In the genomic region with DNA sequence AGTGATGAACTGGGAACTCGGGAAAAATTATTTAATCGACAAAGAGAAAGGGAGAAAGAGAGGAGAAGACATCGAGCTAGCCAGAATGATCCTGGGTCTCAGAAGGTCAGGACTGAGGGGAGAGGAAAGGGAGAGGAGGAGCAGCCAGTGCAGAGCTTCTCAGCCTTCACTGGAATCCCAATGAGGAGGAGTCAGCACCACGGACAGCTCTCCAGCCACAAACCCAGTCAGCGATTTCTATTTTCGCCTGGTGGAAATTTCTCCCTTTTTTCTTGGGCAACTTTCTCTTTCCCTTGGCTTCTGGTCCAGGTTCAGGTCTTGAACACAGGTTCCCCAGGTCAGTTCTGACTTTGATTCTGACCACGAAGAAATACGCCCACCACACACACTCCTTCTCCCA, we compare ENCODE assay signal across 9 cellular contexts. TPM values are rescaled to one million over a fixed set of nuclear protein-coding genes. Genes with fewer than 3 reads are reported as not detected.
A peak's percentile ranks its signal among the peaks of the same experiment; 100 is the strongest.
DNase-seq lines count a peak whose midpoint lies in the region; ATAC-seq, FAIRE-seq and TF ChIP-seq lines count a peak whose summit lies in the region.
"Had no signal": no experiment of that assay in that cellular context is flagged by ENCODE, and none has a peak within 500 bp of the region (broad histone marks: within the 10 kb centered on the region; RNA-seq: fewer than 3 reads in every experiment).

No MANE protein-coding gene starts in this region.

- H3K27ac ChIP-seq in heart left ventricle, result no peak overlapping the region
- H3K27ac ChIP-seq in right atrium auricular region, result no peak overlapping the region

- peak; percentile 18 to 60 (median 30) for DNase-seq in heart left ventricle
- no peak for DNase-seq in right atrium auricular region (ENCODE audit: low spot score)
- peak; percentile 82 for DNase-seq in WTC11 (ENCODE audit: low spot score)
- DNase-seq in iPS DF 19.7 (ENCODE audit: low read depth, low spot score), result peak; percentile 20
- peak; percentile 64 for DNase-seq in urothelium cell line (ENCODE audit: low spot score)
- no peak for DNase-seq in NCI-H146 treated with DMSO at 0.1 percent for 48 hours (lab: John Stamatoyannopoulos, UW; ENCODE audit: unreplicated experiment)
- DNase-seq in NCI-H2081 (lab: John Stamatoyannopoulos, UW), result no peak

- H3K4me3 Mint-ChIP-seq in WTC11, result peak overlapping the region; percentile 95

- H3K4me1 ChIP-seq in heart left ventricle, result peaks cover 0 to 13% (median 0%) of the 10 kb centered on the region in 12 donors
- H3K4me1 ChIP-seq in right atrium auricular region, result peaks cover 0 to 15% of the 10 kb centered on the region in 2 donors
- H3K4me1 ChIP-seq: Caco-2 had no signal

- peaks cover 38% of the 10 kb centered on the region for H3K27me3 Mint-ChIP-seq in WTC11 (ENCODE audit: low read depth)

- no peak for ATAC-seq in heart left ventricle
- ATAC-seq in WTC11, result peak; percentile 24
- no peak for ATAC-seq in GM19035 (IDR thresholded peaks at IDR 0.05; ENCODE audit: unreplicated experiment)

- H3K4me3 ChIP-seq in heart left ventricle (no peak overlapping the region), right atrium auricular region (no peak overlapping the region)

- H3K27me3 ChIP-seq in heart left ventricle (peaks cover 0 to 37% (median 29%) of the 10 kb centered on the region in 9 donors), right atrium auricular region (peaks cover 0 to 9% of the 10 kb centered on the region in 2 donors)

- H3K9me3 ChIP-seq in heart left ventricle, result no peaks in the 10 kb centered on the region
- no peaks in the 10 kb centered on the region for H3K9me3 ChIP-seq in right atrium auricular region
- H3K9me3 ChIP-seq: Caco-2 had no signal

- POLR2A ChIA-PET in WTC11 (lab: Charles Lee), result no interaction called here

- H3K9me3 Mint-ChIP-seq in WTC11, result no peaks in the 10 kb centered on the region

- TF ChIP-seq CTCF in heart left ventricle (IDR thresholded peaks at IDR 0.05), result no peak
- TF ChIP-seq CTCF in right atrium auricular region (IDR thresholded peaks at IDR 0.05), result no peak
- no peak for TF ChIP-seq CTCF in WTC11 (IDR thresholded peaks at IDR 0.05)

- H3K36me3 ChIP-seq in heart left ventricle (no peaks in the 10 kb centered on the region), right atrium auricular region (no peaks in the 10 kb centered on the region)

- no peak for TF ChIP-seq POLR2A in heart left ventricle (IDR thresholded peaks at IDR 0.05)

- CTCF ChIA-PET in WTC11 (lab: Charles Lee), result interaction anchor here (0.7 to 3.4 kb wide), 3 partner anchors 87 to 787 kb away, joined by 3 to 20 read pairs (median 4); no protein-coding TSS in a partner anchor

- no peaks in the 10 kb centered on the region for H3K36me3 Mint-ChIP-seq in WTC11

- intact Hi-C loops in heart left ventricle (cut with DNase I), result loop anchor here in 4 of 10 donors (10.0 kb wide), 3 partner anchors 56 to 984 kb away; no protein-coding TSS in a partner anchor

- no peak for FAIRE-seq in urothelium cell line (lab: Jason Lieb, UNC)

- peaks cover 45% of the 10 kb centered on the region for H3K4me1 Mint-ChIP-seq in WTC11

- H3K27ac Mint-ChIP-seq in WTC11, result no peak overlapping the region

- 3 to 5% (median 4%) methylated on average over 8 of the region's 8 CpGs for WGBS in heart left ventricle, 4 donors

TF ChIP-seq in WTC11, 78 proteins besides CTCF, POLR2A, EP300 and RAD21:
- TF ChIP-seq ZNF138 (CRISPR knock-in tag; conservative IDR thresholded peaks at IDR 0.05) (no peak), SMAD3 (CRISPR knock-in tag; IDR thresholded peaks at IDR 0.05; ENCODE audit: borderline replicate concordance) (peak; percentile 87; the same call in 1 of the 2 replicates), ZNF232 (CRISPR knock-in tag; IDR thresholded peaks at IDR 0.05) (peak; percentile 71; the same call in 1 of the 2 replicates), MYBL2 (CRISPR knock-in tag; IDR thresholded peaks at IDR 0.05) (no peak), TEAD1 (CRISPR knock-in tag; IDR thresholded peaks at IDR 0.05) (peak; percentile 46; the same call in 1 of the 2 replicates)
- TF ChIP-seq, protein P1, sequence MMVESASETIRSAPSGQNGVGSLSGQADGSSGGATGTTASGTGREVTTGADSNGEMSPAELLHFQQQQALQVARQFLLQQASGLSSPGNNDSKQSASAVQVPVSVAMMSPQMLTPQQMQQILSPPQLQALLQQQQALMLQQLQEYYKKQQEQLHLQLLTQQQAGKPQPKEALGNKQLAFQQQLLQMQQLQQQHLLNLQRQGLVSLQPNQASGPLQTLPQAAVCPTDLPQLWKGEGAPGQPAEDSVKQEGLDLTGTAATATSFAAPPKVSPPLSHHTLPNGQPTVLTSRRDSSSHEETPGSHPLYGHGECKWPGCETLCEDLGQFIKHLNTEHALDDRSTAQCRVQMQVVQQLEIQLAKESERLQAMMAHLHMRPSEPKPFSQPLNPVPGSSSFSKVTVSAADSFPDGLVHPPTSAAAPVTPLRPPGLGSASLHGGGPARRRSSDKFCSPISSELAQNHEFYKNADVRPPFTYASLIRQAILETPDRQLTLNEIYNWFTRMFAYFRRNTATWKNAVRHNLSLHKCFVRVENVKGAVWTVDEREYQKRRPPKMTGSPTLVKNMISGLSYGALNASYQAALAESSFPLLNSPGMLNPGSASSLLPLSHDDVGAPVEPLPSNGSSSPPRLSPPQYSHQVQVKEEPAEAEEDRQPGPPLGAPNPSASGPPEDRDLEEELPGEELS (CRISPR knock-in tag; IDR thresholded peaks at IDR 0.05), result 0 out of 2 replicates have a peak, but pooled peaks have one; percentile 54
- TF ChIP-seq, protein P2, sequence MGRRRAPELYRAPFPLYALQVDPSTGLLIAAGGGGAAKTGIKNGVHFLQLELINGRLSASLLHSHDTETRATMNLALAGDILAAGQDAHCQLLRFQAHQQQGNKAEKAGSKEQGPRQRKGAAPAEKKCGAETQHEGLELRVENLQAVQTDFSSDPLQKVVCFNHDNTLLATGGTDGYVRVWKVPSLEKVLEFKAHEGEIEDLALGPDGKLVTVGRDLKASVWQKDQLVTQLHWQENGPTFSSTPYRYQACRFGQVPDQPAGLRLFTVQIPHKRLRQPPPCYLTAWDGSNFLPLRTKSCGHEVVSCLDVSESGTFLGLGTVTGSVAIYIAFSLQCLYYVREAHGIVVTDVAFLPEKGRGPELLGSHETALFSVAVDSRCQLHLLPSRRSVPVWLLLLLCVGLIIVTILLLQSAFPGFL (CRISPR knock-in tag; IDR thresholded peaks at IDR 0.05; ENCODE audit: borderline replicate concordance), result peak; percentile 23; the same call in 1 of the 2 replicates
- TF ChIP-seq, protein P3, sequence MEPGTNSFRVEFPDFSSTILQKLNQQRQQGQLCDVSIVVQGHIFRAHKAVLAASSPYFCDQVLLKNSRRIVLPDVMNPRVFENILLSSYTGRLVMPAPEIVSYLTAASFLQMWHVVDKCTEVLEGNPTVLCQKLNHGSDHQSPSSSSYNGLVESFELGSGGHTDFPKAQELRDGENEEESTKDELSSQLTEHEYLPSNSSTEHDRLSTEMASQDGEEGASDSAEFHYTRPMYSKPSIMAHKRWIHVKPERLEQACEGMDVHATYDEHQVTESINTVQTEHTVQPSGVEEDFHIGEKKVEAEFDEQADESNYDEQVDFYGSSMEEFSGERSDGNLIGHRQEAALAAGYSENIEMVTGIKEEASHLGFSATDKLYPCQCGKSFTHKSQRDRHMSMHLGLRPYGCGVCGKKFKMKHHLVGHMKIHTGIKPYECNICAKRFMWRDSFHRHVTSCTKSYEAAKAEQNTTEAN (CRISPR knock-in tag; IDR thresholded peaks at IDR 0.05), result peak; percentile 75; the same call in 1 of the 2 replicates

RNA-seq across cellular contexts. Expression of a gene that starts 1.6 kb away (rescaled TPM):
- total RNA-seq in heart left ventricle (1 to 10 TPM in 2 of 9 donors, under 1 TPM in 6, not detected in 1; 0.14 to 7.1 (median 0.45) TPM), right atrium auricular region (1 to 10 TPM in 1 of 2 donors, under 1 TPM in 1; 0.78 to 2.0 TPM), WTC11 (2021) (16.4 to 19.5 TPM (median 18.4 TPM) in 3 replicates)
- polyA plus RNA-seq in heart left ventricle, result under 1 TPM; 0.04 to 0.38 TPM
- total RNA-seq: Caco-2 had no signal

Comparison
In these comparisons a context has a peak if more than half of its experiments do, and no peak if none do; other contexts are left out.
1. DNase-seq: peak in heart left ventricle (5 of 5), WTC11 (single experiment), iPS DF 19.7 (single experiment) and urothelium cell line (single experiment); none in right atrium auricular region (single experiment), NCI-H146 treated with DMSO at 0.1 percent for 48 hours (single experiment) and NCI-H2081 (0 of 2).